Comparison of ENCODE assay signal across 1 cellular context in genomic region chr19:45512881-45513483, GRCh38.
TF ChIP-seq lines count a peak whose summit lies in the region.

No MANE protein-coding gene starts in this region.

TF ChIP-seq in A549, 52 proteins besides CTCF, POLR2A, EP300 and RAD21:
- peak; percentile 40 for TF ChIP-seq ZFP36 (IDR thresholded peaks at IDR 0.05; ENCODE audit: borderline replicate concordance, partially characterized antibody)
- TF ChIP-seq EHF (CRISPR knock-in tag; IDR thresholded peaks at IDR 0.05) = no peak
